ENCODE assay signal across 10 cellular contexts in the genomic region with DNA sequence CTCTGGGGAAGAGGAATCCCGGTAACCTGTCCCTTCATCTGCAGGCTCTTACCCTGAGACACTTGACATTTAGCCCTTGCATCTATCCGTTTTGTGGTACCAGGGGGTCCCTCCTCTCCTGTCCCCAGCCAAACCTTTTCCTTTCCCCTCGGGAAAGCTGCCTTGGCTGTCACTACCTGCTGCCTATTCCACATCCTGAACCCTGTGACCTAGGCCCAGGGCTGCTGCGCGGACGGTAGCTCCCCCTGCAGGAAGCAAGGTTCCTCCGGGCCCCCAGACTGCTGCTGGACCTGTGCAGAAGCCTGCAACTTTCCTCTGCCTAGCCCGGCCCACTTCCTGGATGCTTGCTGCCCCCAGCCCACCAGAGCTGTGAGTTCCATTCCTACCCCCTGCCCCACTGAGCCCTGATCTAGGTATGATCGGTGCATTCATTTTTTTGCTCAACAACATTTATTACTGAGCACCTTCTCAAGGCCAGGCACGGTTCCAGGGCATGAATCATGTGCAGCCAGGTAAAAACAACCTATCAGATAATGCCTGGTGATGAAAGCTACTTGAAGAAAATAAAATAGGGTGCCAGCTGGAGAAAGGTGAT. TPM values are rescaled to one million over a fixed set of nuclear protein-coding genes. Genes with fewer than 3 reads are reported as not detected.
A peak's percentile ranks its signal among the peaks of the same experiment; 100 is the strongest.
DNase-seq lines count a peak whose midpoint lies in the region; ATAC-seq, FAIRE-seq and TF ChIP-seq lines count a peak whose summit lies in the region.
"Had no signal": no experiment of that assay in that cellular context is flagged by ENCODE, and none has a peak within 500 bp of the region (broad histone marks: within the 10 kb centered on the region; RNA-seq: fewer than 3 reads in every experiment).

No MANE protein-coding gene starts in this region.

- H3K4me1 Mint-ChIP-seq in CD14-positive monocyte, result peaks cover 15% of the 10 kb centered on the region
- H3K4me1 Mint-ChIP-seq in activated CD4-positive, alpha-beta T cell treated with anti-CD3 and anti-CD28 coated beads, Interleukin-2, amount 10 ng/mL, durations not matched to agents 7 days and 5 days, result peaks cover 40% of the 10 kb centered on the region

- peaks cover 0 to 1% (median 0%) of the 10 kb centered on the region in 3 donors for H3K27me3 Mint-ChIP-seq in CD14-positive monocyte (ENCODE audit: low read depth in 3 of 3)
- peaks cover 2% of the 10 kb centered on the region for H3K27me3 Mint-ChIP-seq in activated CD4-positive, alpha-beta T cell treated with anti-CD3 and anti-CD28 coated beads, Interleukin-2, amount 10 ng/mL, durations not matched to agents 7 days and 5 days

- DNase-seq in CD14-positive monocyte (ENCODE audit: low spot score), result no peak
- DNase-seq in HUDEP-2 (lab: John Stamatoyannopoulos, UW; ENCODE audit: unreplicated experiment in 76 of 76), result peak in 44 of 76 experiments; percentile 6 to 56 (median 30)
- DNase-seq in activated CD4-positive, alpha-beta T cell treated with anti-CD3 and anti-CD28 coated beads, Interleukin-2, amount 10 ng/mL, durations not matched to agents 7 days and 5 days, result peak; percentile 58
- DNase-seq in epithelial cell of prostate (ENCODE audit: low read depth, low spot score), result peak; percentile 58
- DNase-seq in small intestine, result peak; percentile 86
- DNase-seq in NCI-H1436 (lab: John Stamatoyannopoulos, UW), result no peak
- DNase-seq in NOMO-1 treated with dmso at 0.1 percent for 144 hours (lab: John Stamatoyannopoulos, UW; ENCODE audit: unreplicated experiment), result no peak

- H3K9me3 Mint-ChIP-seq in CD14-positive monocyte, result peaks cover 0 to 3% (median 0%) of the 10 kb centered on the region in 7 donors
- H3K9me3 Mint-ChIP-seq in activated CD4-positive, alpha-beta T cell treated with anti-CD3 and anti-CD28 coated beads, Interleukin-2, amount 10 ng/mL, durations not matched to agents 7 days and 5 days, result no peaks in the 10 kb centered on the region

- H3K4me3 Mint-ChIP-seq in CD14-positive monocyte, result no peak overlapping the region
- peak overlapping the region; percentile 37 for H3K4me3 Mint-ChIP-seq in activated CD4-positive, alpha-beta T cell treated with anti-CD3 and anti-CD28 coated beads, Interleukin-2, amount 10 ng/mL, durations not matched to agents 7 days and 5 days

- intact Hi-C loops in CD14-positive monocyte (cut with micrococcal nuclease), result no loop called here

- no peaks in the 10 kb centered on the region for H3K36me3 Mint-ChIP-seq in CD14-positive monocyte
- H3K36me3 Mint-ChIP-seq in activated CD4-positive, alpha-beta T cell treated with anti-CD3 and anti-CD28 coated beads, Interleukin-2, amount 10 ng/mL, durations not matched to agents 7 days and 5 days (ENCODE audit: low read depth), result peaks cover 7% of the 10 kb centered on the region

- TF ChIP-seq CTCF in CD14-positive monocyte (IDR thresholded peaks at IDR 0.05), result peak; percentile 59

- POLR2A ChIA-PET in activated CD4-positive, alpha-beta T cell treated with anti-CD3 and anti-CD28 coated beads, Interleukin-2, amount 10 ng/mL, durations not matched to agents 7 days and 5 days (lab: Charles Lee), result interaction anchor here (1.1 kb wide), 1 partner anchor 11 kb away, joined by 8 read pairs; a partner anchor contains a TSS

- peak overlapping the region in 2 of 7 donors; percentile 49 to 64 for H3K27ac Mint-ChIP-seq in CD14-positive monocyte
- H3K27ac Mint-ChIP-seq in activated CD4-positive, alpha-beta T cell treated with anti-CD3 and anti-CD28 coated beads, Interleukin-2, amount 10 ng/mL, durations not matched to agents 7 days and 5 days, result peak overlapping the region; percentile 67

- H3K36me3 ChIP-seq in small intestine (ENCODE audit: control insufficient read depth in 2 of 2, insufficient read depth in 2 of 2, low read length in 2 of 2), result no peaks in the 10 kb centered on the region

- CTCF ChIA-PET in activated CD4-positive, alpha-beta T cell treated with anti-CD3 and anti-CD28 coated beads, Interleukin-2, amount 10 ng/mL, durations not matched to agents 7 days and 5 days (lab: Charles Lee), result interaction anchor here (0.5 to 2.1 kb wide), 17 partner anchors 9 to 915 kb away, joined by 3 to 19 read pairs (median 4); a partner anchor contains a TSS

- H3K9me3 ChIP-seq in small intestine (ENCODE audit: control insufficient read depth, low read depth), result no peaks in the 10 kb centered on the region

- H3K4me3 ChIP-seq in small intestine (ENCODE audit: low read depth in 1 of 2, low read length in 2 of 2), result no peak overlapping the region

- H3K4me1 ChIP-seq in small intestine (ENCODE audit: control insufficient read depth in 2 of 2, insufficient read depth in 1 of 2, low read depth in 1 of 2, low read length in 1 of 2), result no peaks in the 10 kb centered on the region

- H3K27ac ChIP-seq in epithelial cell of prostate (peak overlapping the region; percentile 34), small intestine (ENCODE audit: low read depth in 1 of 2, low read length in 1 of 2) (no peak overlapping the region)

- no peak for ATAC-seq in GM18867 (IDR thresholded peaks at IDR 0.05; ENCODE audit: unreplicated experiment)

- no peaks in the 10 kb centered on the region for H3K27me3 ChIP-seq in small intestine (ENCODE audit: control insufficient read depth in 2 of 2, insufficient read depth in 2 of 2, low read length in 2 of 2)

- no peak for FAIRE-seq in small intestine (lab: Jason Lieb, UNC)

- WGBS in small intestine, 3 donors, result 13 to 32% (median 23%) methylated on average over 10 of the region's 10 CpGs

RNA-seq across cellular contexts. Expression of a gene that starts 10.5 kb away (rescaled TPM):
- polyA plus RNA-seq in CD14-positive monocyte (1,000 to 10,000 TPM; 1,429 to 1,628 TPM), small intestine (1,000 to 10,000 TPM in 2 of 3 donors, 100 to 1,000 TPM in 1; 895 to 1,111 (median 1,073) TPM)
- 1,000 to 10,000 TPM; 1,139 to 1,329 TPM for total RNA-seq in activated CD4-positive, alpha-beta T cell treated with anti-CD3 and anti-CD28 coated beads, Interleukin-2, amount 10 ng/mL, durations not matched to agents 7 days and 5 days

RNA-seq across cellular contexts. Expression of a gene that starts 20.7 kb away (rescaled TPM):
- polyA plus RNA-seq in CD14-positive monocyte, result 100 to 1,000 TPM; 279 to 388 TPM
- 100 to 1,000 TPM; 129 to 136 TPM for total RNA-seq in activated CD4-positive, alpha-beta T cell treated with anti-CD3 and anti-CD28 coated beads, Interleukin-2, amount 10 ng/mL, durations not matched to agents 7 days and 5 days
- polyA plus RNA-seq in small intestine, result 100 to 1,000 TPM; 121 to 145 (median 124) TPM

RNA-seq across cellular contexts. Expression of a gene that starts 24.0 kb away (rescaled TPM):
- polyA plus RNA-seq in CD14-positive monocyte, result not detected
- total RNA-seq in activated CD4-positive, alpha-beta T cell treated with anti-CD3 and anti-CD28 coated beads, Interleukin-2, amount 10 ng/mL, durations not matched to agents 7 days and 5 days, result 1 to 10 TPM; 7.1 to 7.2 TPM
- polyA plus RNA-seq in small intestine, result 1 to 10 TPM in 1 of 3 donors, not detected in 2; 1.4 TPM

RNA-seq across cellular contexts. Expression of a gene that starts 32.1 kb away (rescaled TPM):
- polyA plus RNA-seq in CD14-positive monocyte (not detected), small intestine (not detected)
- not detected for total RNA-seq in activated CD4-positive, alpha-beta T cell treated with anti-CD3 and anti-CD28 coated beads, Interleukin-2, amount 10 ng/mL, durations not matched to agents 7 days and 5 days
- total RNA-seq: glomerular endothelial cell, temporal lobe had no signal

RNA-seq across cellular contexts. Expression of a gene that starts 36.7 kb away (rescaled TPM):
- polyA plus RNA-seq in CD14-positive monocyte (under 1 TPM; 0.10 to 0.11 TPM), small intestine (1 to 10 TPM in 1 of 3 donors, under 1 TPM in 2; 0.54 to 1.6 (median 0.87) TPM)
- 1 to 10 TPM; 1.2 to 1.7 TPM for total RNA-seq in activated CD4-positive, alpha-beta T cell treated with anti-CD3 and anti-CD28 coated beads, Interleukin-2, amount 10 ng/mL, durations not matched to agents 7 days and 5 days

Comparison
In these comparisons a context has a peak if more than half of its experiments do, and no peak if none do; other contexts are left out.
1. DNase-seq: peak in HUDEP-2 (44 of 76), activated CD4-positive, alpha-beta T cell treated with anti-CD3 and anti-CD28 coated beads, Interleukin-2, amount 10 ng/mL, durations not matched to agents 7 days and 5 days (single experiment), epithelial cell of prostate (single experiment) and small intestine (single experiment); none in CD14-positive monocyte (single experiment), NCI-H1436 (single experiment) and NOMO-1 treated with dmso at 0.1 percent for 144 hours (single experiment).